ENCODE assay signal across 8 cellular contexts in genomic region chr17:13024526-13025263, GRCh38. TPM values are rescaled to one million over a fixed set of nuclear protein-coding genes. Genes with fewer than 3 reads are reported as not detected.
DNase-seq lines count a peak whose midpoint lies in the region; ATAC-seq and TF ChIP-seq lines count a peak whose summit lies in the region.

No MANE protein-coding gene starts in this region.

- peaks cover 7% of the 10 kb centered on the region for H3K27me3 Mint-ChIP-seq in nephron progenitor cell (ENCODE audit: low read depth, poor library complexity)
- peaks cover 26% of the 10 kb centered on the region for H3K27me3 Mint-ChIP-seq in stimulated activated naive CD8-positive, alpha-beta T cell treated with anti-CD3 and anti-CD28 coated beads, Interleukin-15, amount 100 ng/mL, for 72 hours

- DNase-seq in C1 segment of cervical spinal cord (lab: John Stamatoyannopoulos, UW) (peak in 8 of 14 donors; percentile 5 to 52 (median 25)), NOMO-1 treated with DMSO at 0.1 percent for 48 hours (lab: John Stamatoyannopoulos, UW; ENCODE audit: unreplicated experiment) (peak; percentile 38), activated T-cell treated with anti-CD3 and anti-CD28 coated beads for 24 hours (ENCODE audit: low read depth) (peak; percentile 62), nephron progenitor cell (peak; percentile 82)
- DNase-seq in stimulated activated naive CD8-positive, alpha-beta T cell treated with anti-CD3 and anti-CD28 coated beads, Interleukin-15, amount 100 ng/mL, for 72 hours = peak; percentile 62 to 64

- H3K4me1 Mint-ChIP-seq in nephron progenitor cell = peaks cover 15% of the 10 kb centered on the region
- peaks cover 7% of the 10 kb centered on the region for H3K4me1 Mint-ChIP-seq in stimulated activated naive CD8-positive, alpha-beta T cell treated with anti-CD3 and anti-CD28 coated beads, Interleukin-15, amount 100 ng/mL, for 72 hours

- ATAC-seq in GM19025 (IDR thresholded peaks at IDR 0.05; ENCODE audit: low read depth, unreplicated experiment) (peak; percentile 92), HG03196 (IDR thresholded peaks at IDR 0.05; ENCODE audit: unreplicated experiment) (peak; percentile 68), esophagus mucosa (peak; percentile 80)
- peak; percentile 83 for ATAC-seq in stimulated activated naive CD8-positive, alpha-beta T cell treated with anti-CD3 and anti-CD28 coated beads, Interleukin-15, amount 100 ng/mL, for 72 hours

- H3K27ac Mint-ChIP-seq in nephron progenitor cell = no peak overlapping the region
- H3K27ac Mint-ChIP-seq in stimulated activated naive CD8-positive, alpha-beta T cell treated with anti-CD3 and anti-CD28 coated beads, Interleukin-15, amount 100 ng/mL, for 72 hours = no peak overlapping the region

- H3K9me3 Mint-ChIP-seq in nephron progenitor cell = no peaks in the 10 kb centered on the region
- H3K9me3 Mint-ChIP-seq in stimulated activated naive CD8-positive, alpha-beta T cell treated with anti-CD3 and anti-CD28 coated beads, Interleukin-15, amount 100 ng/mL, for 72 hours = no peaks in the 10 kb centered on the region

- H3K4me3 Mint-ChIP-seq in nephron progenitor cell = no peak overlapping the region
- H3K4me3 Mint-ChIP-seq in stimulated activated naive CD8-positive, alpha-beta T cell treated with anti-CD3 and anti-CD28 coated beads, Interleukin-15, amount 100 ng/mL, for 72 hours = peak overlapping the region in 1 of 2 donors; percentile 18

- TF ChIP-seq CTCF in nephron progenitor cell (IDR thresholded peaks at IDR 0.05) = peak; percentile 95

- no peaks in the 10 kb centered on the region for H3K36me3 Mint-ChIP-seq in nephron progenitor cell (ENCODE audit: low read depth)

RNA-seq across cellular contexts. Expression of gene ELAC2, which starts 6.9 kb away (rescaled TPM):
- 39.0 TPM for total RNA-seq in esophagus mucosa

Comparison
In these comparisons a context has a peak if more than half of its experiments do, and no peak if none do; other contexts are left out.
1. Peak in every context shown above with its lines: DNase-seq and ATAC-seq.
2. DNase-seq: peak in every context shown above with its lines; median percentile 82 in nephron progenitor cell; 63 in stimulated activated naive CD8-positive, alpha-beta T cell treated with anti-CD3 and anti-CD28 coated beads, Interleukin-15, amount 100 ng/mL, for 72 hours; 62 in activated T-cell treated with anti-CD3 and anti-CD28 coated beads for 24 hours; 38 in NOMO-1 treated with DMSO at 0.1 percent for 48 hours; 25 in C1 segment of cervical spinal cord.